11 cellular contexts compared by ENCODE assay signal in genomic region chr12:8035440-8036010, GRCh38. TPM values are rescaled to one million over a fixed set of nuclear protein-coding genes. Genes with fewer than 3 reads are reported as not detected.
A peak's percentile ranks its signal among the peaks of the same experiment; 100 is the strongest.
DNase-seq lines count a peak whose midpoint lies in the region; ATAC-seq and TF ChIP-seq lines count a peak whose summit lies in the region.
"Had no signal": no experiment of that assay in that cellular context is flagged by ENCODE, and none has a peak within 500 bp of the region (broad histone marks: within the 10 kb centered on the region; RNA-seq: fewer than 3 reads in every experiment).

No MANE protein-coding gene starts in this region.

- H3K27ac ChIP-seq in DND-41 (ENCODE audit: low read length) (0 out of 2 replicates have a peak overlapping the region, but pooled peaks have one; percentile 35), right cardiac atrium (ENCODE audit: low read length) (peak overlapping the region; percentile 77), rectal smooth muscle tissue (ENCODE audit: low read depth, low read length) (no peak overlapping the region)

- no peaks in the 10 kb centered on the region for H3K9me3 ChIP-seq in DND-41 (ENCODE audit: insufficient read depth, low read length, severe bottlenecking)
- H3K9me3 ChIP-seq in T-helper 17 cell (ENCODE audit: control insufficient read depth, low read length, poor library complexity, severe bottlenecking), result no peaks in the 10 kb centered on the region
- H3K9me3 ChIP-seq in right cardiac atrium (ENCODE audit: control insufficient read depth, low read length), result no peaks in the 10 kb centered on the region

- H3K27me3 ChIP-seq in DND-41 (ENCODE audit: insufficient read depth, low read length, poor library complexity) (no peaks in the 10 kb centered on the region), right cardiac atrium (ENCODE audit: control insufficient read depth, insufficient read depth) (no peaks in the 10 kb centered on the region), rectal smooth muscle tissue (ENCODE audit: control insufficient read depth, insufficient read depth, low read length) (no peaks in the 10 kb centered on the region)

- H3K9ac ChIP-seq in DND-41 (ENCODE audit: low read depth, low read length), result peak overlapping the region; percentile 99; the same call in 1 of the 2 replicates
- no peak overlapping the region for H3K9ac ChIP-seq in rectal smooth muscle tissue (ENCODE audit: low read length)

- peak overlapping the region; percentile 78 for H3K4me2 ChIP-seq in DND-41 (ENCODE audit: insufficient read depth, low read length)

- H3K4me3 Mint-ChIP-seq in T-helper 17 cell, result peak overlapping the region; percentile 94
- no peak overlapping the region for H3K4me3 Mint-ChIP-seq in activated CD8-positive, alpha-beta T cell treated with anti-CD3 and anti-CD28 coated beads for 36 hours

- peaks cover 49% of the 10 kb centered on the region for H3K36me3 ChIP-seq in DND-41 (ENCODE audit: insufficient read depth, low read length)
- peaks cover 4% of the 10 kb centered on the region for H3K36me3 ChIP-seq in rectal smooth muscle tissue (ENCODE audit: control insufficient read depth, insufficient read depth, low read length)

- H4K20me1 ChIP-seq in DND-41 (ENCODE audit: insufficient read depth, low read length), result peaks cover 38% of the 10 kb centered on the region

- H3K4me1 ChIP-seq in DND-41 (ENCODE audit: insufficient read depth, low read length) (peaks cover 70% of the 10 kb centered on the region), right cardiac atrium (ENCODE audit: control insufficient read depth, insufficient read depth, low read length) (peaks cover 34% of the 10 kb centered on the region), rectal smooth muscle tissue (ENCODE audit: control insufficient read depth, insufficient read depth, low read length) (peaks cover 47% of the 10 kb centered on the region)

- ATAC-seq in DND-41 (ENCODE audit: insufficient read depth, low read depth), result no peak
- ATAC-seq in T-helper 17 cell, result no peak
- ATAC-seq in right cardiac atrium, result no peak
- no peak for ATAC-seq in activated CD8-positive, alpha-beta T cell treated with anti-CD3 and anti-CD28 coated beads for 36 hours
- no peak for ATAC-seq in HG03159 (IDR thresholded peaks at IDR 0.05; ENCODE audit: unreplicated experiment)

- H3K27ac Mint-ChIP-seq in T-helper 17 cell, result peak overlapping the region; percentile 91
- H3K27ac Mint-ChIP-seq in activated CD8-positive, alpha-beta T cell treated with anti-CD3 and anti-CD28 coated beads for 36 hours, result no peak overlapping the region

- CTCF ChIA-PET in activated CD8-positive, alpha-beta T cell treated with anti-CD3 and anti-CD28 coated beads for 36 hours (lab: Charles Lee), result interaction anchor here (1.0 to 3.8 kb wide), 8 partner anchors 8 to 196 kb away, joined by 3 to 25 read pairs (median 6); no protein-coding TSS in a partner anchor

- H3K79me2 ChIP-seq in DND-41 (ENCODE audit: insufficient read depth, low read length), result peaks cover 81% of the 10 kb centered on the region

- intact Hi-C loops in right cardiac atrium (cut with DNase I), result no loop called here
- intact Hi-C loops in activated CD8-positive, alpha-beta T cell treated with anti-CD3 and anti-CD28 coated beads for 36 hours (cut with micrococcal nuclease), result no loop called here

- no peak overlapping the region for H2AFZ ChIP-seq in DND-41 (ENCODE audit: low read depth, low read length)

- no peaks in the 10 kb centered on the region for H3K27me3 Mint-ChIP-seq in T-helper 17 cell
- no peaks in the 10 kb centered on the region for H3K27me3 Mint-ChIP-seq in activated CD8-positive, alpha-beta T cell treated with anti-CD3 and anti-CD28 coated beads for 36 hours

- WGBS in right cardiac atrium, result 45% methylated on average over 5 of the region's 5 CpGs

- no peak for DNase-seq in DND-41
- DNase-seq in T-helper 17 cell, result no peak
- no peak for DNase-seq in right cardiac atrium
- DNase-seq in DMS 273 treated with DMSO at 0.1 percent for 48 hours (lab: John Stamatoyannopoulos, UW), result no peak
- no peak for DNase-seq in activated CD8-positive, alpha-beta T cell treated with anti-CD3 and anti-CD28 coated beads for 36 hours
- DNase-seq in NCI-H2227 treated with DMSO at 0.1 percent for 48 hours (lab: John Stamatoyannopoulos, UW), result no peak
- DNase-seq: effector CD8-positive, alpha-beta T cell; NCI-H526 had no signal

- no peaks in the 10 kb centered on the region for H3K9me3 Mint-ChIP-seq in activated CD8-positive, alpha-beta T cell treated with anti-CD3 and anti-CD28 coated beads for 36 hours
- H3K9me3 Mint-ChIP-seq: T-helper 1 cell treated with Interleukin-12 subunit alpha and Interleukin-12 subunit beta and Interleukin-4 antibody, amounts not matched to agents 30 μg/mL and 1 μg/mL, for 36 hours had no signal

- TF ChIP-seq CTCF in DND-41 (IDR thresholded peaks at IDR 0.05; ENCODE audit: borderline replicate concordance, extremely low read depth, low read length, poor library complexity, severe bottlenecking), result no peak
- no peak for TF ChIP-seq CTCF in activated CD8-positive, alpha-beta T cell treated with anti-CD3 and anti-CD28 coated beads for 36 hours (IDR thresholded peaks at IDR 0.05)

- H3K4me1 Mint-ChIP-seq in T-helper 17 cell, result peaks cover 64% of the 10 kb centered on the region
- peaks cover 62% of the 10 kb centered on the region for H3K4me1 Mint-ChIP-seq in activated CD8-positive, alpha-beta T cell treated with anti-CD3 and anti-CD28 coated beads for 36 hours (ENCODE audit: low read depth)

- peaks cover 4% of the 10 kb centered on the region for H3K36me3 Mint-ChIP-seq in T-helper 17 cell (ENCODE audit: low read depth)
- peaks cover 8% of the 10 kb centered on the region for H3K36me3 Mint-ChIP-seq in activated CD8-positive, alpha-beta T cell treated with anti-CD3 and anti-CD28 coated beads for 36 hours (ENCODE audit: low read depth)

- H3K4me3 ChIP-seq in DND-41 (ENCODE audit: low read depth in 1 of 2, low read length in 2 of 2) (peak overlapping the region in 1 of 2 experiments; percentile 96; a peak in 1 of 4 replicates), right cardiac atrium (ENCODE audit: low read length) (peak overlapping the region; percentile 21), rectal smooth muscle tissue (ENCODE audit: low read length) (peak overlapping the region; percentile 9)

- POLR2A ChIA-PET in activated CD8-positive, alpha-beta T cell treated with anti-CD3 and anti-CD28 coated beads for 36 hours (lab: Charles Lee), result interaction anchor here (0.7 to 1.6 kb wide), 4 partner anchors 8 to 102 kb away, joined by 3 to 4 read pairs (median 4); no protein-coding TSS in a partner anchor

RNA-seq across cellular contexts. Expression of gene FOXJ2, which starts 3.0 kb away (rescaled TPM):
- total RNA-seq in T-helper 17 cell (10 to 100 TPM; 33.4 to 40.4 TPM), right cardiac atrium (10 to 100 TPM; 20.2 to 26.0 (median 22.8) TPM)
- polyA plus RNA-seq in right cardiac atrium, result 10.0 TPM
- 10 to 100 TPM; 11.1 to 12.8 TPM for total RNA-seq in activated CD8-positive, alpha-beta T cell treated with anti-CD3 and anti-CD28 coated beads for 36 hours

RNA-seq across cellular contexts. Expression of gene C3AR1, which starts 30.6 kb away (rescaled TPM):
- total RNA-seq in T-helper 17 cell, result 1 to 10 TPM; 3.1 to 3.9 TPM
- 1 to 10 TPM; 6.4 to 9.6 (median 7.4) TPM for total RNA-seq in right cardiac atrium
- polyA plus RNA-seq in right cardiac atrium, result 2.4 TPM
- total RNA-seq in activated CD8-positive, alpha-beta T cell treated with anti-CD3 and anti-CD28 coated beads for 36 hours, result 1 to 10 TPM; 1.1 to 1.4 TPM

RNA-seq across cellular contexts. Expression of gene NECAP1, which starts 46.5 kb away (rescaled TPM):
- total RNA-seq in T-helper 17 cell, result 10 to 100 TPM; 72.8 to 73.0 TPM
- total RNA-seq in right cardiac atrium, result 10 to 100 TPM; 23.1 to 29.6 (median 26.9) TPM
- 19.0 TPM for polyA plus RNA-seq in right cardiac atrium
- total RNA-seq in activated CD8-positive, alpha-beta T cell treated with anti-CD3 and anti-CD28 coated beads for 36 hours, result 10 to 100 TPM; 26.7 to 29.6 TPM
